24 cellular contexts compared by ENCODE assay signal in genomic region chr20:18020931-18021330, GRCh38. TPM values are rescaled to one million over a fixed set of nuclear protein-coding genes. Genes with fewer than 3 reads are reported as not detected.
"Had no signal": no experiment of that assay in that cellular context is flagged by ENCODE, and none has a peak within 500 bp of the region (broad histone marks: within the 10 kb centered on the region; RNA-seq: fewer than 3 reads in every experiment).

No MANE protein-coding gene starts in this region.

- ATAC-seq: naive thymus-derived CD4-positive, alpha-beta T cell; psoas muscle; stimulated activated memory B cell treated with anti-CD40 and anti-IgM and Interleukin-4, amounts not matched to agents 10 μg/mL and 1 μg/mL and 100 μg/mL, for 72 hours had no signal

- H3K4me1 ChIP-seq: esophagus muscularis mucosa, psoas muscle, right lobe of liver, tibial artery, upper lobe of left lung, vagina had no signal

- H3K27ac ChIP-seq: coronary artery, dorsolateral prefrontal cortex, esophagus muscularis mucosa, hepatocyte, neutrophil, psoas muscle, right lobe of liver, tibial artery, upper lobe of left lung, vagina had no signal

- DNase-seq: dorsolateral prefrontal cortex; effector CD8-positive, alpha-beta T cell; foreskin fibroblast; mammary epithelial cell; naive thymus-derived CD4-positive, alpha-beta T cell; nephron progenitor cell; psoas muscle; retina; right lobe of liver; stimulated activated CD4-positive, alpha-beta T cell treated with anti-CD3 and anti-CD28 coated beads, Interleukin-15, amount 100 ng/mL, for 24 hours; stimulated activated CD4-positive, alpha-beta T cell treated with anti-CD3 and anti-CD28 coated beads, Interleukin-1b, Interleukin-23, amount 100 ng/mL, for 48 hours; stimulated activated CD4-positive, alpha-beta T cell treated with anti-CD3 and anti-CD28 coated beads, Interleukin-4, amount 100 ng/mL, for 24 hours; tibial artery; upper lobe of left lung had no signal

- H3K4me3 ChIP-seq: coronary artery, dorsolateral prefrontal cortex, esophagus muscularis mucosa, hepatocyte, psoas muscle, right lobe of liver, tibial artery, upper lobe of left lung, vagina had no signal

- H3K27ac Mint-ChIP-seq: naive thymus-derived CD4-positive, alpha-beta T cell; nephron progenitor cell; stimulated activated memory B cell treated with anti-CD40 and anti-IgM and Interleukin-4, amounts not matched to agents 10 μg/mL and 1 μg/mL and 100 μg/mL, for 72 hours; stimulated activated naive CD8-positive, alpha-beta T cell treated with anti-CD3 and anti-CD28 coated beads, Interleukin-15, Interleukin-2, amounts not matched to agents 100 ng/mL and 50 ng/mL, for 24 hours had no signal

- H3K36me3 Mint-ChIP-seq: naive thymus-derived CD4-positive, alpha-beta T cell; stimulated activated memory B cell treated with anti-CD40 and anti-IgM and Interleukin-4, amounts not matched to agents 10 μg/mL and 1 μg/mL and 100 μg/mL, for 72 hours had no signal

- H3K36me3 ChIP-seq: esophagus muscularis mucosa, neutrophil, right lobe of liver, upper lobe of left lung, vagina had no signal

- H3K9me3 Mint-ChIP-seq: stimulated activated memory B cell treated with anti-CD40 and anti-IgM and Interleukin-4, amounts not matched to agents 10 μg/mL and 1 μg/mL and 100 μg/mL, for 72 hours; stimulated activated naive CD8-positive, alpha-beta T cell treated with anti-CD3 and anti-CD28 coated beads, Interleukin-15, Interleukin-2, amounts not matched to agents 100 ng/mL and 50 ng/mL, for 24 hours had no signal

- H2AFZ ChIP-seq: hepatocyte had no signal

- H3K79me2 ChIP-seq: hepatocyte had no signal

- H3K4me3 Mint-ChIP-seq: naive thymus-derived CD4-positive, alpha-beta T cell; nephron progenitor cell; stimulated activated memory B cell treated with anti-CD40 and anti-IgM and Interleukin-4, amounts not matched to agents 10 μg/mL and 1 μg/mL and 100 μg/mL, for 72 hours; stimulated activated naive CD8-positive, alpha-beta T cell treated with anti-CD3 and anti-CD28 coated beads, Interleukin-15, Interleukin-2, amounts not matched to agents 100 ng/mL and 50 ng/mL, for 24 hours had no signal

- H3K9me3 ChIP-seq: esophagus muscularis mucosa, neutrophil, psoas muscle, right lobe of liver, tibial artery, upper lobe of left lung, vagina had no signal

- H3K4me2 ChIP-seq: hepatocyte had no signal

- H3K27me3 Mint-ChIP-seq: stimulated activated memory B cell treated with anti-CD40 and anti-IgM and Interleukin-4, amounts not matched to agents 10 μg/mL and 1 μg/mL and 100 μg/mL, for 72 hours; stimulated activated naive CD8-positive, alpha-beta T cell treated with anti-CD3 and anti-CD28 coated beads, Interleukin-15, Interleukin-2, amounts not matched to agents 100 ng/mL and 50 ng/mL, for 24 hours had no signal

- H3K27me3 ChIP-seq: dorsolateral prefrontal cortex, esophagus muscularis mucosa, hepatocyte, neutrophil, right lobe of liver, upper lobe of left lung, vagina had no signal

- H3K4me1 Mint-ChIP-seq: nephron progenitor cell; stimulated activated memory B cell treated with anti-CD40 and anti-IgM and Interleukin-4, amounts not matched to agents 10 μg/mL and 1 μg/mL and 100 μg/mL, for 72 hours had no signal

RNA-seq across cellular contexts. Expression of gene OVOL2, which starts 36.8 kb away (rescaled TPM):
- total RNA-seq: esophagus muscularis mucosa; mesenteric fat pad; mononuclear cell; naive thymus-derived CD4-positive, alpha-beta T cell; osteoblast; psoas muscle had no signal
- polyA plus RNA-seq: naive thymus-derived CD4-positive, alpha-beta T cell; psoas muscle had no signal
